In genomic region chr16:31513884-31514283, GRCh38 we compare ENCODE assay signal across 9 cellular contexts. TPM values are rescaled to one million over a fixed set of nuclear protein-coding genes. Genes with fewer than 3 reads are reported as not detected.
"Had no signal": no experiment of that assay in that cellular context is flagged by ENCODE, and none has a peak within 500 bp of the region (broad histone marks: within the 10 kb centered on the region; RNA-seq: fewer than 3 reads in every experiment).

No MANE protein-coding gene starts in this region.

- H3K4me3 ChIP-seq: K562 had no signal

- FAIRE-seq: K562 had no signal

- DNase-seq: GOT3, H9, KG1 had no signal

- ATAC-seq: K562 had no signal

- H3K27ac ChIP-seq: HL-60 had no signal

RNA-seq across cellular contexts. Expression of gene AHSP, which starts 13.8 kb away (rescaled TPM):
- total RNA-seq: H4, H9, HFFc6, HT1080, IMR-90 had no signal
- polyA plus RNA-seq: IMR-90 had no signal

RNA-seq across cellular contexts. Expression of gene SLC5A2, which starts 31.0 kb away (rescaled TPM):
- total RNA-seq: H4, HT1080, IMR-90 had no signal
- polyA plus RNA-seq: IMR-90 had no signal
